Comparison of ENCODE assay signal across 21 cellular contexts in genomic region chr11:16794047-16794818, GRCh38. TPM values are rescaled to one million over a fixed set of nuclear protein-coding genes. Genes with fewer than 3 reads are reported as not detected.
DNase-seq lines count a peak whose midpoint lies in the region; ATAC-seq, FAIRE-seq and TF ChIP-seq lines count a peak whose summit lies in the region.
"Had no signal": no experiment of that assay in that cellular context is flagged by ENCODE, and none has a peak within 500 bp of the region (broad histone marks: within the 10 kb centered on the region; RNA-seq: fewer than 3 reads in every experiment).

No MANE protein-coding gene starts in this region.

- no TSS peak for BruUV-seq in HepG2 (replicated peaks; lab: Mats Ljungman, UMichigan)

- in situ Hi-C loops in HepG2 (cut with HindIII; ENCODE audit: extremely low pct_ligation_motif_present, low pct_unique_long_range_greater_than_20kb) = no loop called here

- no peak for TF ChIP-seq CTCF in HepG2 (CRISPR knock-in tag; IDR thresholded peaks at IDR 0.05)
- no peak for TF ChIP-seq CTCF in right lobe of liver (IDR thresholded peaks at IDR 0.05)
- no peak for TF ChIP-seq CTCF in WERI-Rb-1 (IDR thresholded peaks at IDR 0.05; ENCODE audit: low read depth, low read length)

- no peak for TF ChIP-seq POLR2A in HepG2 (IDR thresholded peaks at IDR 0.05; ENCODE audit: insufficient read depth in 1 of 2, low read depth in 2 of 2, low read length in 2 of 2)
- no peak for TF ChIP-seq POLR2A in right lobe of liver (IDR thresholded peaks at IDR 0.05)

- TF ChIP-seq EP300 in HepG2 (IDR thresholded peaks at IDR 0.05; ENCODE audit: low read depth in 2 of 2, low read length in 2 of 2) (no peak), HepG2 (CRISPR knock-in tag; IDR thresholded peaks at IDR 0.05; ENCODE audit: borderline replicate concordance) (no peak)

- TF ChIP-seq RAD21 in HepG2 (CRISPR knock-in tag; IDR thresholded peaks at IDR 0.05) = no peak

- no peak overlapping the region for H3K4ac ChIP-seq in neuronal stem cell (ENCODE audit: low read length)

- ATAC-seq in HepG2 (no peak), right lobe of liver (no peak), HG02588 (IDR thresholded peaks at IDR 0.05; ENCODE audit: unreplicated experiment) (no peak), GM18867 (IDR thresholded peaks at IDR 0.05; ENCODE audit: unreplicated experiment) (no peak)
- ATAC-seq: Panc1 had no signal

- H3K27ac ChIP-seq in HepG2 (ENCODE audit: extremely low read length, insufficient read depth, low read length) (no peak overlapping the region), right lobe of liver (no peak overlapping the region), ectodermal cell (ENCODE audit: insufficient read depth, low read depth, low read length, poor library complexity, severe bottlenecking) (peak overlapping the region; percentile 22), neuronal stem cell (replicated peaks; ENCODE audit: low read length) (no peak overlapping the region), WERI-Rb-1 (no peak overlapping the region)
- H3K27ac ChIP-seq: C4-2B, GM23248 had no signal

- no peak overlapping the region for H2AFZ ChIP-seq in HepG2 (ENCODE audit: low read length)
- H2AFZ ChIP-seq in neuronal stem cell (ENCODE audit: low read length) = no peak overlapping the region
- H2AFZ ChIP-seq: GM23248 had no signal

- no peaks in the 10 kb centered on the region for H3K79me1 ChIP-seq in neuronal stem cell (ENCODE audit: low read depth, low read length)

- H3K4me1 ChIP-seq in HepG2 (ENCODE audit: insufficient read depth, low read length) (no peaks in the 10 kb centered on the region), right lobe of liver (peaks cover 0 to 6% (median 3%) of the 10 kb centered on the region in 4 donors), ectodermal cell (ENCODE audit: control insufficient read depth, insufficient read depth, low read length) (peaks cover 15% of the 10 kb centered on the region), neuronal stem cell (ENCODE audit: control insufficient read depth in 2 of 2, insufficient read depth in 1 of 2, low read depth in 1 of 2, low read length in 2 of 2) (peaks cover 9 to 16% of the 10 kb centered on the region in 2 donors)
- H3K4me1 ChIP-seq: Caco-2, HAP-1 had no signal

- H3K27me3 ChIP-seq in HepG2 (ENCODE audit: control insufficient read depth in 1 of 2, insufficient read depth in 2 of 2, low read length in 2 of 2) (no peaks in the 10 kb centered on the region), right lobe of liver (no peaks in the 10 kb centered on the region), ectodermal cell (ENCODE audit: control insufficient read depth, insufficient read depth, low read length, poor library complexity, severe bottlenecking) (no peaks in the 10 kb centered on the region), neuronal stem cell (ENCODE audit: control insufficient read depth in 3 of 3, insufficient read depth in 3 of 3, low read depth in 1 of 3, low read length in 3 of 3) (no peaks in the 10 kb centered on the region), WERI-Rb-1 (ENCODE audit: insufficient read depth, low read depth, severe bottlenecking) (no peaks in the 10 kb centered on the region)

- CTCF ChIA-PET in HepG2 (lab: Yijun Ruan, JAX; ENCODE audit: low intra/inter-chr PET ratio, low total read pairs) = no interaction called here

- peaks cover 21 to 32% of the 10 kb centered on the region in 2 experiments; a peak in 4 of 5 replicates for H3K36me3 ChIP-seq in HepG2 (replicated peaks in 1 of 2; ENCODE audit: control insufficient read depth in 1 of 2, insufficient read depth in 2 of 2, low read length in 2 of 2)
- H3K36me3 ChIP-seq in right lobe of liver = peaks cover 0 to 2% (median 0%) of the 10 kb centered on the region in 4 donors
- H3K36me3 ChIP-seq in ectodermal cell (ENCODE audit: control insufficient read depth, insufficient read depth, low read length) = no peaks in the 10 kb centered on the region
- peaks cover 5 to 38% of the 10 kb centered on the region in 2 donors for H3K36me3 ChIP-seq in neuronal stem cell (replicated peaks in 1 of 2; ENCODE audit: control insufficient read depth in 2 of 2, insufficient read depth in 2 of 2, low read length in 2 of 2)
- peaks cover 48% of the 10 kb centered on the region for H3K36me3 ChIP-seq in WERI-Rb-1

- no peak overlapping the region for H2BK5ac ChIP-seq in neuronal stem cell (ENCODE audit: low read length)

- H4K20me1 ChIP-seq in HepG2 (ENCODE audit: insufficient read depth, low read length) = no peaks in the 10 kb centered on the region

- no peak overlapping the region for H4K8ac ChIP-seq in neuronal stem cell (ENCODE audit: low read depth, low read length)

- H3K4me3 ChIP-seq in HepG2 (replicated peaks in 1 of 3; ENCODE audit: insufficient read depth in 1 of 3, low read depth in 2 of 3, low read length in 3 of 3) (no peak overlapping the region), right lobe of liver (no peak overlapping the region), ectodermal cell (ENCODE audit: insufficient read depth, low read depth, low read length) (no peak overlapping the region), neuronal stem cell (ENCODE audit: low read length in 2 of 2) (no peak overlapping the region), WERI-Rb-1 (ENCODE audit: low read depth, low read length) (no peak overlapping the region)
- H3K4me3 ChIP-seq: GM23248, HAP-1 had no signal

- no peak overlapping the region for H2AK5ac ChIP-seq in neuronal stem cell (ENCODE audit: low read depth, low read length)

- no peak overlapping the region for H3K4me2 ChIP-seq in HepG2 (ENCODE audit: low read depth, low read length)
- no peak overlapping the region for H3K4me2 ChIP-seq in neuronal stem cell (ENCODE audit: insufficient read depth, low read length, poor library complexity, severe bottlenecking)
- H3K4me2 ChIP-seq: SK-N-SH had no signal

- peak overlapping the region; percentile 23 for H3K18ac ChIP-seq in neuronal stem cell (ENCODE audit: low read length)

- H2BK15ac ChIP-seq in neuronal stem cell (ENCODE audit: low read length) = no peak overlapping the region

- no peak overlapping the region for H4K91ac ChIP-seq in neuronal stem cell (ENCODE audit: low read depth, low read length, poor library complexity)

- no peaks in the 10 kb centered on the region for H3K79me2 ChIP-seq in HepG2 (ENCODE audit: insufficient read depth, low read length)

- H2BK12ac ChIP-seq in neuronal stem cell (ENCODE audit: low read length) = no peak overlapping the region

- no peak overlapping the region for H3K14ac ChIP-seq in neuronal stem cell (ENCODE audit: low read length)

- POLR2A ChIA-PET in HepG2 (lab: Yijun Ruan, JAX) = no interaction called here

- FAIRE-seq in HepG2 (lab: Jason Lieb, UNC) = no peak
- FAIRE-seq: GM12891 had no signal

- 94% methylated on average over 17 of the region's 17 CpGs for WGBS in HepG2 (ENCODE audit: low lambda C conversion rate)
- WGBS in right lobe of liver (ENCODE audit: insufficient coverage, low coverage, low lambda C conversion rate, missing lambda C conversion rate) = 97% methylated on average over 4 of the region's 17 CpGs
- WGBS in ectodermal cell, 2 experiments = 64 to 66% methylated on average over 17 of the region's 17 CpGs
- no CpG with 5 or more reads among the region's 17 CpGs for WGBS in neuronal stem cell (ENCODE audit: extremely low coverage in 2 of 2, insufficient read length in 2 of 2, insufficient replicate concordance in 1 of 2), 2 donors

- no peak overlapping the region for H3K9ac ChIP-seq in HepG2 (ENCODE audit: insufficient read depth, low read depth, low read length)
- H3K9ac ChIP-seq in neuronal stem cell (ENCODE audit: low read depth, low read length, poor library complexity) = no peak overlapping the region
- H3K9ac ChIP-seq: GM23248, SK-N-SH had no signal

- H3K23ac ChIP-seq in neuronal stem cell (ENCODE audit: low read depth, low read length, poor library complexity) = no peak overlapping the region

- no peak for DNase-seq in HepG2 (ENCODE audit: low spot score)
- no peak for DNase-seq in right lobe of liver
- no peak for DNase-seq in neuronal stem cell (ENCODE audit: low spot score)
- DNase-seq in EL = no peak
- no peak for DNase-seq in WERI-Rb-1
- DNase-seq: 8988T, Caco-2, DND-41, GM23248, NCI-H1092, NCI-H1436, NCI-H187 treated with DMSO at 0.1 percent for 48 hours, SIG-M5, SK-N-SH had no signal

- H3K9me3 ChIP-seq in HepG2 (ENCODE audit: low read length) = no peaks in the 10 kb centered on the region
- no peaks in the 10 kb centered on the region for H3K9me3 ChIP-seq in right lobe of liver
- H3K9me3 ChIP-seq in ectodermal cell (ENCODE audit: control insufficient read depth, low read length) = no peaks in the 10 kb centered on the region
- H3K9me3 ChIP-seq in neuronal stem cell (replicated peaks in 1 of 2; ENCODE audit: control insufficient read depth in 2 of 2, insufficient read depth in 1 of 2, low read depth in 1 of 2, low read length in 2 of 2) = no peaks in the 10 kb centered on the region
- no peaks in the 10 kb centered on the region for H3K9me3 ChIP-seq in WERI-Rb-1 (ENCODE audit: severe bottlenecking)
- H3K9me3 ChIP-seq: Caco-2, HAP-1, SK-N-SH had no signal

- no peak overlapping the region for H2BK120ac ChIP-seq in neuronal stem cell (ENCODE audit: low read depth, low read length)

- intact Hi-C loops in HepG2 (cut with micrococcal nuclease; ENCODE audit: unreplicated experiment) = no loop called here
- intact Hi-C loops in right lobe of liver (cut with DNase I) = no loop called here

RNA-seq across cellular contexts. Expression of gene C11orf58, which starts 55.8 kb away (rescaled TPM):
- total RNA-seq in HepG2 (2016; rRNA removed; fragmentation: Illumina TruSeq; extraction: Trizol) (167 and 271 TPM in 2 replicates), right lobe of liver (10 to 100 TPM; 50.3 to 79.1 (median 56.9) TPM)
- 28.7 and 31.1 TPM in 2 replicates for total RNA-seq in HepG2 (2016; cell fraction: cytosol; rRNA removed; fragmentation: Illumina TruSeq; extraction: Trizol; ENCODE audit: low read depth)
- total RNA-seq in HepG2 (2016; cell fraction: insoluble cytoplasmic fraction; rRNA removed; fragmentation: Illumina TruSeq; extraction: Trizol) = 172 and 267 TPM in 2 replicates
- total RNA-seq in HepG2 (2016; cell fraction: membrane; rRNA removed; fragmentation: Illumina TruSeq; extraction: Trizol) = 54.6 and 66.3 TPM in 2 replicates
- 102 and 105 TPM in 2 replicates for total RNA-seq in HepG2 (2016; cell fraction: nucleus; rRNA removed; fragmentation: Illumina TruSeq; extraction: Trizol)
- 65.8 and 83.8 TPM in 2 replicates for polyA plus RNA-seq in HepG2 (2011; rRNA removed)
- 48.8 and 63.9 TPM in 2 replicates for polyA plus RNA-seq in HepG2 (2011; cell fraction: cytosol; rRNA removed)
- polyA plus RNA-seq in HepG2 (2011; cell fraction: nucleus; rRNA removed) = 32.9 and 41.1 TPM in 2 replicates
- polyA plus RNA-seq in HepG2 (2012) = 122 and 187 TPM in 2 replicates
- polyA plus RNA-seq in HepG2 (2016; cell fraction: cytosol; fragmentation: Illumina TruSeq; extraction: Trizol; ENCODE audit: low read depth) = 28.9 and 36.4 TPM in 2 replicates
- polyA plus RNA-seq in HepG2 (2016; cell fraction: insoluble cytoplasmic fraction; fragmentation: Illumina TruSeq; extraction: Trizol; ENCODE audit: low read depth) = 352 and 397 TPM in 2 replicates
- 50.7 and 60.3 TPM in 2 replicates for polyA plus RNA-seq in HepG2 (2016; cell fraction: membrane; fragmentation: Illumina TruSeq; extraction: Trizol; ENCODE audit: low read depth)
- 149 and 156 TPM in 2 replicates for polyA plus RNA-seq in HepG2 (2016; cell fraction: nucleus; fragmentation: Illumina TruSeq; extraction: Trizol; ENCODE audit: insufficient read depth, low read depth)
- 55.1 and 86.4 TPM in 2 replicates for polyA minus RNA-seq in HepG2 (2011; rRNA and poly(A)+ RNA removed; ENCODE audit: low replicate concordance)
- polyA minus RNA-seq in HepG2 (2011; cell fraction: cytosol; rRNA and poly(A)+ RNA removed) = 84.8 and 85.0 TPM in 2 replicates
- polyA minus RNA-seq in HepG2 (2011; cell fraction: nucleus; rRNA and poly(A)+ RNA removed) = 86.7 and 87.2 TPM in 2 replicates
- polyA plus RNA-seq in ectodermal cell (2013, experiment 1 of 4) = 258 TPM
- 242 TPM for polyA plus RNA-seq in ectodermal cell (2013, experiment 2 of 4)
- 209 TPM for polyA plus RNA-seq in ectodermal cell (2013, experiment 3 of 4)
- polyA plus RNA-seq in ectodermal cell (2013, experiment 4 of 4) = 226 TPM
- polyA plus RNA-seq in neuronal stem cell (2013, experiment 1 of 2) = 205 TPM
- polyA plus RNA-seq in neuronal stem cell (2013, experiment 2 of 2) = 208 TPM
